In genomic region chr12:133180669-133181068, GRCh38 we compare ENCODE assay signal across 12 cellular contexts. TPM values are rescaled to one million over a fixed set of nuclear protein-coding genes. Genes with fewer than 3 reads are reported as not detected.
A peak's percentile ranks its signal among the peaks of the same experiment; 100 is the strongest.
DNase-seq lines count a peak whose midpoint lies in the region; ATAC-seq, FAIRE-seq and TF ChIP-seq lines count a peak whose summit lies in the region.
"Had no signal": no experiment of that assay in that cellular context is flagged by ENCODE, and none has a peak within 500 bp of the region (broad histone marks: within the 10 kb centered on the region; RNA-seq: fewer than 3 reads in every experiment).

No MANE protein-coding gene starts in this region.

- H2AFZ ChIP-seq in K562 (ENCODE audit: low read depth, low read length) (peak overlapping the region; percentile 99), neural progenitor cell (replicated peaks) (peak overlapping the region; percentile 99)

- no peaks in the 10 kb centered on the region for H3K4me1 ChIP-seq in HUES64 (ENCODE audit: insufficient read depth, low read length)
- no peaks in the 10 kb centered on the region for H3K4me1 ChIP-seq in K562 (replicated peaks in 1 of 2; ENCODE audit: control insufficient read depth in 2 of 2, insufficient read depth in 2 of 2, low read length in 2 of 2)
- no peaks in the 10 kb centered on the region for H3K4me1 ChIP-seq in neural progenitor cell

- no peak for TF ChIP-seq EP300 in K562 (IDR thresholded peaks at IDR 0.05; ENCODE audit: low read length)

- H3K79me2 ChIP-seq in K562 (ENCODE audit: control insufficient read depth, insufficient read depth, low read length) (peaks cover 8% of the 10 kb centered on the region; the same call in 2 of the 3 replicates), neural progenitor cell (ENCODE audit: low read depth) (peaks cover 35% of the 10 kb centered on the region)

- H3K27me3 Mint-ChIP-seq in T-helper 1 cell treated with Interleukin-12 subunit alpha and Interleukin-12 subunit beta and Interleukin-4 antibody, amounts not matched to agents 30 μg/mL and 1 μg/mL, for 36 hours (ENCODE audit: low read depth) = no peaks in the 10 kb centered on the region
- peaks cover 4% of the 10 kb centered on the region for H3K27me3 Mint-ChIP-seq in neural progenitor cell (ENCODE audit: insufficient read depth, low read depth)
- H3K27me3 Mint-ChIP-seq: dendritic cell treated with granulocyte-macrophage colony-stimulating factor and Interleukin-4, amounts not matched to agents 40 ng/mL and 50 ng/mL, for 4 days had no signal

- intact Hi-C loops in K562 (cut with micrococcal nuclease) = loop anchor here (1.0 kb wide), 2 partner anchors 100 to 143 kb away; partner anchors contain the start of genes ZNF140 and ZNF84

- no peaks in the 10 kb centered on the region for H3K9me1 ChIP-seq in K562 (ENCODE audit: control insufficient read depth, insufficient read depth, low read length)

- H3K9me3 ChIP-seq in HUES64 (ENCODE audit: insufficient read depth, low read depth, low read length) (peaks cover 76% of the 10 kb centered on the region), K562 (replicated peaks; ENCODE audit: control insufficient read depth, insufficient read depth, low read depth, low read length) (peaks cover 13% of the 10 kb centered on the region), neural progenitor cell (ENCODE audit: low read depth) (peaks cover 34% of the 10 kb centered on the region)

- in situ Hi-C loops in K562 (cut with MboI) = no loop called here

- FAIRE-seq in K562 (lab: Jason Lieb, UNC) = no peak

- H3K4me2 ChIP-seq in K562 (ENCODE audit: insufficient read depth, low read length) = no peak overlapping the region
- H3K4me2 ChIP-seq in neural progenitor cell = no peak overlapping the region

- no peak for ATAC-seq in K562

- peak overlapping the region; percentile 96 for H3K4me3 ChIP-seq in HUES64 (ENCODE audit: low read length)
- H3K4me3 ChIP-seq in K562 = no peak overlapping the region
- no peak overlapping the region for H3K4me3 ChIP-seq in neural progenitor cell

- POLR2A ChIA-PET in K562 (lab: Yijun Ruan, JAX) = interaction anchor here (0.7 to 1.1 kb wide), 4 partner anchors 10 to 218 kb away, joined by 3 read pairs; no protein-coding TSS in a partner anchor

- peaks cover 12% of the 10 kb centered on the region for H3K4me1 Mint-ChIP-seq in T-helper 1 cell treated with Interleukin-12 subunit alpha and Interleukin-12 subunit beta and Interleukin-4 antibody, amounts not matched to agents 30 μg/mL and 1 μg/mL, for 36 hours (ENCODE audit: low read depth)
- H3K4me1 Mint-ChIP-seq in neural progenitor cell = no peaks in the 10 kb centered on the region

- TF ChIP-seq CTCF in K562 (IDR thresholded peaks at IDR 0.05 in 2 of 3, conservative IDR thresholded peaks at IDR 0.05 in 1 of 3; ENCODE audit: insufficient read depth in 2 of 3, low read depth in 1 of 3, low read length in 3 of 3) (no peak), neural progenitor cell (IDR thresholded peaks at IDR 0.05) (no peak), GM20000 (IDR thresholded peaks at IDR 0.05; ENCODE audit: extremely low read depth, missing control alignments) (no peak)

- no peak for TF ChIP-seq RAD21 in K562 (CRISPR knock-in tag; conservative IDR thresholded peaks at IDR 0.05 in 1 of 2, IDR thresholded peaks at IDR 0.05 in 1 of 2)

- TF ChIP-seq POLR2A in K562 (conservative IDR thresholded peaks at IDR 0.05) = no peak

- H3K27me3 ChIP-seq in HUES64 (ENCODE audit: insufficient read depth, low read length) (no peaks in the 10 kb centered on the region), K562 (ENCODE audit: control insufficient read depth in 2 of 2, insufficient read depth in 2 of 2, low read length in 2 of 2) (no peaks in the 10 kb centered on the region), neural progenitor cell (no peaks in the 10 kb centered on the region)

- CTCF ChIA-PET in K562 (lab: Yijun Ruan, JAX; ENCODE audit: low intra/inter-chr PET ratio) = no interaction called here

- DNase-seq in T-helper 1 cell = no peak
- no peak for DNase-seq in K562 (ENCODE audit: extremely low read depth in 1 of 4, low spot score in 3 of 4)
- DNase-seq in neural progenitor cell (ENCODE audit: low spot score) = no peak
- DNase-seq in GM20000 (ENCODE audit: low spot score) = no peak
- no peak for DNase-seq in NCI-H2107 treated with DMSO at 0.1 percent for 48 hours (lab: John Stamatoyannopoulos, UW; ENCODE audit: unreplicated experiment)
- no peak for DNase-seq in stimulated activated naive CD4-positive, alpha-beta T cell (lab: John Stamatoyannopoulos, UW)

- H3K36me3 Mint-ChIP-seq in T-helper 1 cell treated with Interleukin-12 subunit alpha and Interleukin-12 subunit beta and Interleukin-4 antibody, amounts not matched to agents 30 μg/mL and 1 μg/mL, for 36 hours (ENCODE audit: low read depth) = peaks cover 54% of the 10 kb centered on the region
- H3K36me3 Mint-ChIP-seq in neural progenitor cell = peaks cover 44% of the 10 kb centered on the region

- no TSS peak for BruUV-seq in K562 (replicated peaks; lab: Mats Ljungman, UMichigan)

- H4K20me1 ChIP-seq in K562 (replicated peaks; ENCODE audit: control insufficient read depth, insufficient read depth, low read length) (no peaks in the 10 kb centered on the region), neural progenitor cell (ENCODE audit: low read depth) (no peaks in the 10 kb centered on the region)

- peaks cover 70% of the 10 kb centered on the region for H3K9me3 Mint-ChIP-seq in T-helper 1 cell treated with Interleukin-12 subunit alpha and Interleukin-12 subunit beta and Interleukin-4 antibody, amounts not matched to agents 30 μg/mL and 1 μg/mL, for 36 hours
- H3K9me3 Mint-ChIP-seq in neural progenitor cell = peaks cover 78% of the 10 kb centered on the region

- H3K27ac ChIP-seq in HUES64 (ENCODE audit: low read depth, low read length) (no peak overlapping the region), K562 (ENCODE audit: extremely low read depth, low read depth, low read length) (peak overlapping the region; percentile 35; the same call in 1 of the 3 replicates), neural progenitor cell (no peak overlapping the region)

- H3K9ac ChIP-seq in HUES64 (ENCODE audit: low read depth, low read length) (no peak overlapping the region), K562 (ENCODE audit: insufficient read depth in 1 of 2, low read depth in 2 of 2, low read length in 2 of 2) (no peak overlapping the region), neural progenitor cell (no peak overlapping the region)

- 93% methylated on average over 6 of the region's 8 CpGs for WGBS in HUES64
- 82% methylated on average over 8 of the region's 8 CpGs for WGBS in K562 (ENCODE audit: insufficient coverage, low coverage, missing lambda C conversion rate)

- H3K36me3 ChIP-seq in HUES64 (ENCODE audit: insufficient read depth, low read length) (peaks cover 34% of the 10 kb centered on the region), K562 (ENCODE audit: control insufficient read depth, insufficient read depth, low read length) (peaks cover 11% of the 10 kb centered on the region; the same call in 2 of the 3 replicates), neural progenitor cell (peaks cover 32% of the 10 kb centered on the region)

- peak overlapping the region; percentile 22 for H3K4me3 Mint-ChIP-seq in T-helper 1 cell treated with Interleukin-12 subunit alpha and Interleukin-12 subunit beta and Interleukin-4 antibody, amounts not matched to agents 30 μg/mL and 1 μg/mL, for 36 hours
- peak overlapping the region; percentile 60 for H3K4me3 Mint-ChIP-seq in neural progenitor cell

- no peak overlapping the region for H3K27ac Mint-ChIP-seq in T-helper 1 cell treated with Interleukin-12 subunit alpha and Interleukin-12 subunit beta and Interleukin-4 antibody, amounts not matched to agents 30 μg/mL and 1 μg/mL, for 36 hours
- H3K27ac Mint-ChIP-seq in neural progenitor cell = no peak overlapping the region

- H3F3A ChIP-seq in neural progenitor cell (ENCODE audit: low read depth) = no peaks in the 10 kb centered on the region

RNA-seq across cellular contexts. Expression of gene ZNF268, which starts 0.6 kb away (rescaled TPM):
- 17.4 TPM for polyA plus RNA-seq in HUES64 (2013, experiment 1 of 2)
- polyA plus RNA-seq in HUES64 (2013, experiment 2 of 2) = 15.8 TPM
- 36.1 and 37.4 TPM in 2 replicates for total RNA-seq in K562 (2011; cell fraction: chromatin; rRNA removed; ENCODE audit: low replicate concordance)
- 30.4 and 35.2 TPM in 2 replicates for total RNA-seq in K562 (2011; cell fraction: nucleolus; rRNA removed)
- 23.2 and 24.7 TPM in 2 replicates for total RNA-seq in K562 (2011; cell fraction: nucleoplasm; rRNA removed)
- total RNA-seq in K562 (2014; rRNA removed) (10.4 and 14.8 TPM in 2 replicates), K562 (2014; rRNA removed; fragmentation: Illumina TruSeq; extraction: Trizol) (12.0 and 12.3 TPM in 2 replicates), K562 (2015; rRNA removed; fragmentation: Illumina TruSeq; extraction: Trizol) (10.9 and 11.3 TPM in 2 replicates), K562 (2021) (8.2 and 9.3 TPM in 2 replicates), neural progenitor cell (ENCODE audit: low replicate concordance) (42.7 and 54.2 TPM in 2 replicates)
- polyA plus RNA-seq in K562 (2011; rRNA removed) (4.3 and 7.5 TPM in 2 replicates), K562 (2014; fragmentation: Illumina TruSeq; extraction: Trizol) (4.8 and 6.3 TPM in 2 replicates), K562 (2014; fragmentation: Nextera tagmentation; extraction: Ambion mirVana) (1 to 10 TPM; 6.5 to 7.7 TPM), K562 (2014; rRNA removed) (5.1 and 5.8 TPM in 2 replicates)
- 3.0 and 4.1 TPM in 2 replicates for polyA plus RNA-seq in K562 (2011; cell fraction: cytosol; rRNA removed)
- 4.7 and 8.7 TPM in 2 replicates for polyA plus RNA-seq in K562 (2011; cell fraction: nucleus; rRNA removed)
- polyA plus RNA-seq in K562 (2012) = 6.6 and 7.4 TPM in 2 replicates
- polyA minus RNA-seq in K562 (2011; rRNA and poly(A)+ RNA removed) = 18.1 and 18.7 TPM in 2 replicates
- 10.5 and 15.3 TPM in 2 replicates for polyA minus RNA-seq in K562 (2011; cell fraction: cytosol; rRNA and poly(A)+ RNA removed)
- polyA minus RNA-seq in K562 (2011; cell fraction: nucleus; rRNA and poly(A)+ RNA removed) = 30.6 and 35.2 TPM in 2 replicates

RNA-seq across cellular contexts. Expression of gene ZNF10, which starts 50.2 kb away (rescaled TPM):
- polyA plus RNA-seq in HUES64 (2013, experiment 1 of 2) = 6.9 TPM
- polyA plus RNA-seq in HUES64 (2013, experiment 2 of 2) = 6.1 TPM
- total RNA-seq in K562 (2011; cell fraction: chromatin; rRNA removed; ENCODE audit: low replicate concordance) = 19.8 and 36.9 TPM in 2 replicates
- total RNA-seq in K562 (2011; cell fraction: nucleolus; rRNA removed) = 16.5 and 17.5 TPM in 2 replicates
- total RNA-seq in K562 (2011; cell fraction: nucleoplasm; rRNA removed) = 31.3 and 34.2 TPM in 2 replicates
- total RNA-seq in K562 (2014; rRNA removed) (2.1 and 5.8 TPM in 2 replicates), K562 (2014; rRNA removed; fragmentation: Illumina TruSeq; extraction: Trizol) (5.0 TPM in 2 replicates), K562 (2015; rRNA removed; fragmentation: Illumina TruSeq; extraction: Trizol) (4.4 and 4.6 TPM in 2 replicates), K562 (2021) (4.3 and 5.0 TPM in 2 replicates), neural progenitor cell (ENCODE audit: low replicate concordance) (19.6 and 27.8 TPM in 2 replicates)
- polyA plus RNA-seq in K562 (2011; rRNA removed) (4.5 and 4.9 TPM in 2 replicates), K562 (2014; fragmentation: Illumina TruSeq; extraction: Trizol) (3.5 and 5.8 TPM in 2 replicates), K562 (2014; fragmentation: Nextera tagmentation; extraction: Ambion mirVana) (1 to 10 TPM; 4.8 to 5.2 TPM), K562 (2014; rRNA removed) (2.1 and 4.1 TPM in 2 replicates)
- polyA plus RNA-seq in K562 (2011; cell fraction: cytosol; rRNA removed) = 3.0 and 4.9 TPM in 2 replicates
- polyA plus RNA-seq in K562 (2011; cell fraction: nucleus; rRNA removed) = 9.3 and 13.1 TPM in 2 replicates
- polyA plus RNA-seq in K562 (2012) = 3.2 and 4.2 TPM in 2 replicates
- polyA minus RNA-seq in K562 (2011; rRNA and poly(A)+ RNA removed) = 15.5 and 16.6 TPM in 2 replicates
- polyA minus RNA-seq in K562 (2011; cell fraction: cytosol; rRNA and poly(A)+ RNA removed) = 3.4 and 7.4 TPM in 2 replicates
- 17.3 and 21.0 TPM in 2 replicates for polyA minus RNA-seq in K562 (2011; cell fraction: nucleus; rRNA and poly(A)+ RNA removed)

RNA-seq across cellular contexts. Expression of gene ZNF891, which starts 50.6 kb away (rescaled TPM):
- 1.0 TPM for polyA plus RNA-seq in HUES64 (2013, experiment 1 of 2)
- 1.0 TPM for polyA plus RNA-seq in HUES64 (2013, experiment 2 of 2)
- total RNA-seq in K562 (2011; cell fraction: chromatin; rRNA removed; ENCODE audit: low replicate concordance) = 2.8 and 10.0 TPM in 2 replicates
- total RNA-seq in K562 (2011; cell fraction: nucleolus; rRNA removed) = 1.7 and 2.5 TPM in 2 replicates
- total RNA-seq in K562 (2011; cell fraction: nucleoplasm; rRNA removed) = 5.2 and 11.8 TPM in 2 replicates
- total RNA-seq in K562 (2014; rRNA removed) (0.94 and 0.95 TPM in 2 replicates), K562 (2014; rRNA removed; fragmentation: Illumina TruSeq; extraction: Trizol) (2.0 and 2.3 TPM in 2 replicates), K562 (2015; rRNA removed; fragmentation: Illumina TruSeq; extraction: Trizol) (1.7 and 1.8 TPM in 2 replicates), K562 (2021) (1.2 and 1.3 TPM in 2 replicates), neural progenitor cell (ENCODE audit: low replicate concordance) (6.0 and 7.2 TPM in 2 replicates)
- polyA plus RNA-seq in K562 (2011; rRNA removed) (1.5 and 2.0 TPM in 2 replicates), K562 (2014; fragmentation: Illumina TruSeq; extraction: Trizol) (1.1 and 1.3 TPM in 2 replicates), K562 (2014; fragmentation: Nextera tagmentation; extraction: Ambion mirVana) (under 1 TPM; 0.41 to 0.53 TPM), K562 (2014; rRNA removed) (1.3 and 1.5 TPM in 2 replicates)
- polyA plus RNA-seq in K562 (2011; cell fraction: cytosol; rRNA removed) = 0.31 and 0.68 TPM in 2 replicates
- 2.3 and 3.1 TPM in 2 replicates for polyA plus RNA-seq in K562 (2011; cell fraction: nucleus; rRNA removed)
- polyA plus RNA-seq in K562 (2012) = 0.55 and 0.82 TPM in 2 replicates
- 2.6 and 2.8 TPM in 2 replicates for polyA minus RNA-seq in K562 (2011; rRNA and poly(A)+ RNA removed)
- 0.55 and 0.57 TPM in 2 replicates for polyA minus RNA-seq in K562 (2011; cell fraction: cytosol; rRNA and poly(A)+ RNA removed)
- polyA minus RNA-seq in K562 (2011; cell fraction: nucleus; rRNA and poly(A)+ RNA removed) = 2.7 and 3.2 TPM in 2 replicates

RNA-seq across cellular contexts. Expression of gene ANHX, which starts 55.0 kb away (rescaled TPM):
- not detected for polyA plus RNA-seq in HUES64 (2013, experiment 1 of 2)
- polyA plus RNA-seq in HUES64 (2013, experiment 2 of 2) = not detected
- total RNA-seq in K562 (2011; cell fraction: chromatin; rRNA removed; ENCODE audit: low replicate concordance) = not detected in 2 replicates
- not detected in 2 replicates for total RNA-seq in K562 (2011; cell fraction: nucleolus; rRNA removed)
- total RNA-seq in K562 (2011; cell fraction: nucleoplasm; rRNA removed) = not detected in 2 replicates
- total RNA-seq in K562 (2014; rRNA removed) (not detected in 2 replicates), K562 (2014; rRNA removed; fragmentation: Illumina TruSeq; extraction: Trizol) (not detected in 2 replicates), K562 (2015; rRNA removed; fragmentation: Illumina TruSeq; extraction: Trizol) (not detected in 2 replicates), K562 (2021) (not detected in 2 replicates), neural progenitor cell (ENCODE audit: low replicate concordance) (not detected in 2 replicates)
- polyA plus RNA-seq in K562 (2011; rRNA removed) (not detected in 2 replicates), K562 (2014; fragmentation: Illumina TruSeq; extraction: Trizol) (not detected in 2 replicates), K562 (2014; fragmentation: Nextera tagmentation; extraction: Ambion mirVana) (not detected), K562 (2014; rRNA removed) (not detected in 2 replicates)
- polyA plus RNA-seq in K562 (2011; cell fraction: cytosol; rRNA removed) = not detected in 2 replicates
- not detected in 2 replicates for polyA plus RNA-seq in K562 (2011; cell fraction: nucleus; rRNA removed)
- not detected in 2 replicates for polyA plus RNA-seq in K562 (2012)
- not detected in 2 replicates for polyA minus RNA-seq in K562 (2011; rRNA and poly(A)+ RNA removed)
- not detected in 2 replicates for polyA minus RNA-seq in K562 (2011; cell fraction: cytosol; rRNA and poly(A)+ RNA removed)
- polyA minus RNA-seq in K562 (2011; cell fraction: nucleus; rRNA and poly(A)+ RNA removed) = not detected in 2 replicates
- total RNA-seq: A673, NCI-H460 had no signal
- polyA plus RNA-seq: adipose tissue had no signal
